In the genomic region with DNA sequence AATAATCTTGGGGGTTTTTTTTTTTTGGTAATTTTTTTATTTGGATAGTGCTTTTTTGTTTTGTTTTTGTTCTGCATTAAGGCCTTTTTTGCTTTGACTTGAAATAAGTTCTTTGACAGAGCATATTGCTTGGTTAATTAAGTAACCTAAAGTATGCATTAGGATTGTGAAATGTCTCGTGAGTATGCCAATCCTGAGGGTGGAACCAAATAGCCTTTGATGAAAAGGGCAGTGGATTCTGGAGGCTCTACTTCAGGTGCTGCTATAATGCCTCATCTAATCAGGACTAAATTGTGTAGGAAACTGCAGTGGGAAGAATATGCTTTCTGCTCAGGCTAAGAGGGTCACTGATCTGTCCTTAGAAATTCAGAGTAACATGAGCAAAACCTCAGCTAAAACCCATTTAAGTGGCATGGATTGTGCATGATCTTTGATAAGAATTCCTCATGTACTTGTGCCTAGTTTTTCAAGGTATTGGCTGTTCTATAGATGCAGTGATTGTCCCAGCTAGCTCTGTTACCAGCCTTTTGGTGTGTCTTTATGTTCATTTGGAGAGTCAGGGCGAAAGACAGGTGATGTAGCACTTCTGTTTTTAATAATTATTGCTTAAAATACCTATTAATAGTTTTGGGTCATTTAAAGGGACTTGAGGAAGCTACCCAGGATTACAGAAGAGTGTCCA, we compare ENCODE assay signal across 14 cellular contexts. TPM values are rescaled to one million over a fixed set of nuclear protein-coding genes. Genes with fewer than 3 reads are reported as not detected.
DNase-seq lines count a peak whose midpoint lies in the region; ATAC-seq and TF ChIP-seq lines count a peak whose summit lies in the region.
"Had no signal": no experiment of that assay in that cellular context is flagged by ENCODE, and none has a peak within 500 bp of the region (broad histone marks: within the 10 kb centered on the region; RNA-seq: fewer than 3 reads in every experiment).

No MANE protein-coding gene starts in this region.

- no peaks in the 10 kb centered on the region for H3K9me3 ChIP-seq in PC-3 (ENCODE audit: low read length)
- H3K9me3 ChIP-seq: prostate gland had no signal

- CTCF ChIA-PET in PC-3 (lab: Charles Lee) = no interaction called here

- no peak overlapping the region for H3K4me3 ChIP-seq in PC-3 (ENCODE audit: low read length)
- H3K4me3 ChIP-seq: prostate gland had no signal

- no peak overlapping the region for H3K27ac ChIP-seq in PC-3 (ENCODE audit: low read length)
- H3K27ac ChIP-seq: prostate gland had no signal

- H3K27me3 Mint-ChIP-seq in activated naive CD4-positive, alpha-beta T cell treated with anti-CD3 and anti-CD28 coated beads, Interleukin-2, amount 50 U/mL, for 24 hours = no peaks in the 10 kb centered on the region
- H3K27me3 Mint-ChIP-seq: CD4-positive, alpha-beta T cell had no signal

- no peak for ATAC-seq in PC-3
- no peak for ATAC-seq in stimulated activated effector memory CD8-positive, alpha-beta T cell treated with anti-CD3 and anti-CD28 coated beads, Interleukin-12 subunit alpha, Interleukin-12 subunit beta, amount 100 ng/mL, for 72 hours
- ATAC-seq in GM19463 (IDR thresholded peaks at IDR 0.05; ENCODE audit: unreplicated experiment) = no peak
- no peak for ATAC-seq in GM19023 (IDR thresholded peaks at IDR 0.05; ENCODE audit: unreplicated experiment)

- peaks cover 13% of the 10 kb centered on the region for H3K79me2 ChIP-seq in PC-3 (ENCODE audit: low read length)

- no peak overlapping the region for H2AFZ ChIP-seq in PC-3 (ENCODE audit: low read length)

- no peak overlapping the region for H3K9ac ChIP-seq in PC-3 (ENCODE audit: low read length)

- TF ChIP-seq CTCF in PC-3 (conservative IDR thresholded peaks at IDR 0.05; ENCODE audit: low read depth, low read length) = no peak

- H4K20me1 ChIP-seq in PC-3 (ENCODE audit: low read length) = no peaks in the 10 kb centered on the region

- no peaks in the 10 kb centered on the region for H3K9me3 Mint-ChIP-seq in activated naive CD4-positive, alpha-beta T cell treated with anti-CD3 and anti-CD28 coated beads, Interleukin-2, amount 50 U/mL, for 24 hours
- H3K9me3 Mint-ChIP-seq in stimulated activated effector memory CD8-positive, alpha-beta T cell treated with anti-CD3 and anti-CD28 coated beads, Interleukin-12 subunit alpha, Interleukin-12 subunit beta, amount 100 ng/mL, for 72 hours = no peaks in the 10 kb centered on the region
- H3K9me3 Mint-ChIP-seq: CD4-positive, alpha-beta T cell had no signal

- BruUV-seq in PC-3 (replicated peaks; lab: Mats Ljungman, UMichigan) = TSS peak; percentile 25

- peaks cover 28% of the 10 kb centered on the region for H3K36me3 ChIP-seq in PC-3 (ENCODE audit: low read depth, low read length)
- H3K36me3 ChIP-seq: prostate gland had no signal

- no peak overlapping the region for H3K4me3 Mint-ChIP-seq in activated naive CD4-positive, alpha-beta T cell treated with anti-CD3 and anti-CD28 coated beads, Interleukin-2, amount 50 U/mL, for 24 hours
- H3K4me3 Mint-ChIP-seq in stimulated activated effector memory CD8-positive, alpha-beta T cell treated with anti-CD3 and anti-CD28 coated beads, Interleukin-12 subunit alpha, Interleukin-12 subunit beta, amount 100 ng/mL, for 72 hours = no peak overlapping the region
- H3K4me3 Mint-ChIP-seq: CD4-positive, alpha-beta T cell had no signal

- POLR2A ChIA-PET in PC-3 (lab: Charles Lee; ENCODE audit: unreplicated experiment) = interaction anchor here (0.5 kb wide), 1 partner anchor 136 kb away, joined by 4 read pairs; no protein-coding TSS in a partner anchor

- no peak overlapping the region for H3K4me2 ChIP-seq in PC-3 (ENCODE audit: low read length)

- H3K27me3 ChIP-seq in PC-3 (ENCODE audit: low read length) = no peaks in the 10 kb centered on the region

- peaks cover 11% of the 10 kb centered on the region for H3K36me3 Mint-ChIP-seq in activated naive CD4-positive, alpha-beta T cell treated with anti-CD3 and anti-CD28 coated beads, Interleukin-2, amount 50 U/mL, for 24 hours
- H3K36me3 Mint-ChIP-seq in stimulated activated effector memory CD8-positive, alpha-beta T cell treated with anti-CD3 and anti-CD28 coated beads, Interleukin-12 subunit alpha, Interleukin-12 subunit beta, amount 100 ng/mL, for 72 hours = peaks cover 78% of the 10 kb centered on the region

- peaks cover 6% of the 10 kb centered on the region for H3F3A ChIP-seq in PC-3 (ENCODE audit: low read length, unreplicated experiment)

- peak overlapping the region; percentile 5 for H3K27ac Mint-ChIP-seq in activated naive CD4-positive, alpha-beta T cell treated with anti-CD3 and anti-CD28 coated beads, Interleukin-2, amount 50 U/mL, for 24 hours
- peak overlapping the region; percentile 48 for H3K27ac Mint-ChIP-seq in stimulated activated effector memory CD8-positive, alpha-beta T cell treated with anti-CD3 and anti-CD28 coated beads, Interleukin-12 subunit alpha, Interleukin-12 subunit beta, amount 100 ng/mL, for 72 hours

- no peak for DNase-seq in activated naive CD4-positive, alpha-beta T cell treated with Interleukin-2 at 50 U/mL for 16 hours
- DNase-seq in PC-3 = no peak
- DNase-seq in fibroblast of gingiva (ENCODE audit: low read depth) = peak; percentile 33
- no peak for DNase-seq in stimulated activated effector memory CD8-positive, alpha-beta T cell treated with anti-CD3 and anti-CD28 coated beads, Interleukin-12 subunit alpha, Interleukin-12 subunit beta, amount 100 ng/mL, for 72 hours (ENCODE audit: low spot score in 2 of 2)
- DNase-seq in NCI-H2227 (lab: John Stamatoyannopoulos, UW; ENCODE audit: unreplicated experiment) = no peak
- DNase-seq: activated CD4-positive, alpha-beta T cell treated with anti-CD3 and anti-CD28 coated beads for 48 hours; CD4-positive, alpha-beta T cell; NCI-H187; OCI-M1; T1000 had no signal

- H3K9me2 ChIP-seq in PC-3 (replicated peaks; ENCODE audit: low read length) = no peaks in the 10 kb centered on the region

- H3K4me1 Mint-ChIP-seq in activated naive CD4-positive, alpha-beta T cell treated with anti-CD3 and anti-CD28 coated beads, Interleukin-2, amount 50 U/mL, for 24 hours = peaks cover 26% of the 10 kb centered on the region
- H3K4me1 Mint-ChIP-seq in stimulated activated effector memory CD8-positive, alpha-beta T cell treated with anti-CD3 and anti-CD28 coated beads, Interleukin-12 subunit alpha, Interleukin-12 subunit beta, amount 100 ng/mL, for 72 hours = peaks cover 36% of the 10 kb centered on the region

- peaks cover 26% of the 10 kb centered on the region for H3K4me1 ChIP-seq in PC-3 (ENCODE audit: insufficient read depth, low read length)

- intact Hi-C loops in PC-3 (cut with micrococcal nuclease) = no loop called here

RNA-seq across cellular contexts. Expression of gene CDV3, which starts 15.4 kb away (rescaled TPM):
- 81.4 and 90.6 TPM in 2 replicates for total RNA-seq in PC-3 (2014; rRNA removed)
